11 cellular contexts compared by ENCODE assay signal in the genomic region with DNA sequence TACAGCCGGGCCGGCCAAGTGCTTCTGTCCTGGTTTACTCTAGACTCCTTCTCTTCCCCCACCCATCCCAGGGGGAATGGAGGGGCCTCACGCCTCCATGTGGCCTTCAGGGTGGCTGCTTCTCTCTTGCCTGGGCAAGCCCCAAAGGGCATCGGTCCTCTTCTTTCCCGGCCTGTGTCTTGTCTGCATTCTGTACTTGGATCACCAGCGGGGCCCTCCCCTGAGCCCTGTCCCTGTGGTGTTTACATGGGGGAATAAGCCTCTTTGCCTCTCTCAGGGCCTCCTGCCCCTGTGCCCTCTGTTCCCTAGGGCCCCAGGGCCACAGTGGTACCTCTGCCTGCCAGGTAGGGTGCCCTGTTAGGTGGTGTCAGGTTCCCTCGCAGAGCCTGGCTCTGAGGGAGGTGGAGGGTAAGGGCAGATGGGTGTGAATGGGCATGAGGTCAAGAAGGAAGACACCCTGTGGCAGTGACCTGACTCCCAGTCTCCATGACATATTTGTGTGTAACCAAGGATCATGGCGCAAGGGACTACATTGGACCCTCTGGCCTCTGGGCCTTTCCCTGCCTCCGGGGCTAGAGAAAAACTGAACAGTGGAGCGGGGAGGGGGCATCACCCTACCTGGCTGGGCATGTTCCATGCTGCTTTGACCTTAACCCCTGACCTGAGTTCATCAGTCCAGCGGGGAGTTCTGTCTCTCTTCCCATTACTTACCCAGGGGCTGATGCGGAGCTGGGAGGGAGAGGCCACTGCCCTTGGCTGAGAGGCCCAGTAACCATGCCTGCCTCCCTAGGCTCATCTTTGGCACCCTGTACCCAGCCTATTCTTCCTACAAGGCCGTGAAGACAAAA. TPM values are rescaled to one million over a fixed set of nuclear protein-coding genes. Genes with fewer than 3 reads are reported as not detected.
DNase-seq lines count a peak whose midpoint lies in the region; ATAC-seq and TF ChIP-seq lines count a peak whose summit lies in the region.
"Had no signal": no experiment of that assay in that cellular context is flagged by ENCODE, and none has a peak within 500 bp of the region (broad histone marks: within the 10 kb centered on the region; RNA-seq: fewer than 3 reads in every experiment).

No MANE protein-coding gene starts in this region.

- TF ChIP-seq CTCF in right atrium auricular region (IDR thresholded peaks at IDR 0.05) (no peak), left ventricle myocardium inferior (IDR thresholded peaks at IDR 0.05; ENCODE audit: borderline replicate concordance) (no peak), transverse colon (IDR thresholded peaks at IDR 0.05) (no peak)

- H3K4me1 Mint-ChIP-seq in activated T-helper 17 cell treated with anti-CD3 and anti-CD28 coated beads, Interleukin-2, amount 50 U/mL, for 72 hours = no peaks in the 10 kb centered on the region
- peaks cover 13% of the 10 kb centered on the region for H3K4me1 Mint-ChIP-seq in memory B cell

- H3K4me1 ChIP-seq in right atrium auricular region (peaks cover 0 to 24% of the 10 kb centered on the region in 2 donors), left ventricle myocardium inferior (peaks cover 44% of the 10 kb centered on the region), transverse colon (peaks cover 4 to 17% (median 14%) of the 10 kb centered on the region in 4 donors)

- peak overlapping the region; percentile 67 for H3K4me3 Mint-ChIP-seq in activated T-helper 17 cell treated with anti-CD3 and anti-CD28 coated beads, Interleukin-2, amount 50 U/mL, for 72 hours
- peak overlapping the region; percentile 49 for H3K4me3 Mint-ChIP-seq in memory B cell

- H3K27me3 Mint-ChIP-seq in activated T-helper 17 cell treated with anti-CD3 and anti-CD28 coated beads, Interleukin-2, amount 50 U/mL, for 72 hours = peaks cover 4% of the 10 kb centered on the region
- peaks cover 4% of the 10 kb centered on the region for H3K27me3 Mint-ChIP-seq in memory B cell

- intact Hi-C loops in left ventricle myocardium inferior (cut with micrococcal nuclease) = no loop called here
- intact Hi-C loops in transverse colon (cut with DNase I; ENCODE audit: low total_unique reads) = no loop called here

- no peak for TF ChIP-seq EP300 in transverse colon (IDR thresholded peaks at IDR 0.05; ENCODE audit: low read depth)

- peak overlapping the region in 1 of 2 donors; percentile 55 for H3K4me3 ChIP-seq in right atrium auricular region
- no peak overlapping the region for H3K4me3 ChIP-seq in left ventricle myocardium inferior
- no peak overlapping the region for H3K4me3 ChIP-seq in transverse colon

- H3K27ac ChIP-seq in right atrium auricular region = peak overlapping the region; percentile 55 to 69
- H3K27ac ChIP-seq in left ventricle myocardium inferior (replicated peaks) = no peak overlapping the region
- H3K27ac ChIP-seq in transverse colon = peak overlapping the region; percentile 12 to 75 (median 64)

- TF ChIP-seq POLR2A in transverse colon (IDR thresholded peaks at IDR 0.05) = no peak

- H3K36me3 ChIP-seq in right atrium auricular region (peaks cover 4% of the 10 kb centered on the region), left ventricle myocardium inferior (peaks cover 12% of the 10 kb centered on the region), transverse colon (peaks cover 0 to 12% (median 6%) of the 10 kb centered on the region in 4 donors)

- H3K9me3 Mint-ChIP-seq in activated T-helper 17 cell treated with anti-CD3 and anti-CD28 coated beads, Interleukin-2, amount 50 U/mL, for 72 hours = no peaks in the 10 kb centered on the region
- no peaks in the 10 kb centered on the region for H3K9me3 Mint-ChIP-seq in memory B cell

- DNase-seq in right atrium auricular region (ENCODE audit: low spot score) = no peak
- DNase-seq in left ventricle myocardium inferior = no peak
- no peak for DNase-seq in memory B cell (ENCODE audit: low spot score in 2 of 2)
- DNase-seq in transverse colon = no peak
- DNase-seq in NCI-H2227 treated with DMSO at 0.1 percent for 48 hours (lab: John Stamatoyannopoulos, UW) = no peak
- no peak for DNase-seq in NCI-H2171 (lab: John Stamatoyannopoulos, UW)
- no peak for DNase-seq in NCI-H128 (lab: John Stamatoyannopoulos, UW; ENCODE audit: unreplicated experiment)
- DNase-seq: central memory CD4-positive, alpha-beta T cell; stimulated activated CD4-positive, alpha-beta T cell treated with anti-CD3 and anti-CD28 coated beads, Interleukin-12 subunit alpha, Interleukin-12 subunit beta, amount 100 ng/mL, for 4 hours; stimulated activated naive CD4-positive, alpha-beta T cell had no signal

- peak overlapping the region; percentile 39 for H3K27ac Mint-ChIP-seq in activated T-helper 17 cell treated with anti-CD3 and anti-CD28 coated beads, Interleukin-2, amount 50 U/mL, for 72 hours
- H3K27ac Mint-ChIP-seq in memory B cell = no peak overlapping the region

- WGBS in transverse colon (ENCODE audit: low coverage in 1 of 2), 2 donors = 85% methylated on average over 13 of the region's 13 CpGs; no CpG with 5 or more reads in 1 of the 2 donors

- H3K27me3 ChIP-seq in right atrium auricular region = no peaks in the 10 kb centered on the region
- H3K27me3 ChIP-seq in left ventricle myocardium inferior (ENCODE audit: low read depth) = no peaks in the 10 kb centered on the region
- peaks cover 13% of the 10 kb centered on the region for H3K27me3 ChIP-seq in transverse colon

- in situ Hi-C loops in transverse colon (cut with MboI; ENCODE audit: low pct_ligation_motif_present in 1 of 4, low pct_unique_long_range_greater_than_20kb in 1 of 4, low sequenced_read_pairs in 3 of 4) = no loop called here

- ATAC-seq in activated T-helper 17 cell treated with anti-CD3 and anti-CD28 coated beads, Interleukin-2, amount 50 U/mL, for 72 hours (replicated peaks) = no peak
- no peak for ATAC-seq in memory B cell (ENCODE audit: low read depth)

- no peaks in the 10 kb centered on the region for H3K9me3 ChIP-seq in right atrium auricular region
- no peaks in the 10 kb centered on the region for H3K9me3 ChIP-seq in left ventricle myocardium inferior (replicated peaks)
- H3K9me3 ChIP-seq in transverse colon = no peaks in the 10 kb centered on the region

- H3K36me3 Mint-ChIP-seq in activated T-helper 17 cell treated with anti-CD3 and anti-CD28 coated beads, Interleukin-2, amount 50 U/mL, for 72 hours (ENCODE audit: low read depth) = peaks cover 11% of the 10 kb centered on the region
- peaks cover 5% of the 10 kb centered on the region for H3K36me3 Mint-ChIP-seq in memory B cell

RNA-seq across cellular contexts. Expression of a gene that starts 1.6 kb away (rescaled TPM):
- total RNA-seq in right atrium auricular region (10 to 100 TPM; 27.5 to 28.4 TPM), left ventricle myocardium inferior (6.6 TPM), transverse colon (1 to 10 TPM; 2.9 to 6.4 (median 4.8) TPM)
- 1 to 10 TPM; 2.0 TPM for total RNA-seq in activated T-helper 17 cell treated with anti-CD3 and anti-CD28 coated beads, Interleukin-2, amount 50 U/mL, for 72 hours

RNA-seq across cellular contexts. Expression of a gene that starts 24.8 kb away (rescaled TPM):
- total RNA-seq in right atrium auricular region = 10 to 100 TPM; 17.3 to 73.0 TPM
- 7.8 TPM for total RNA-seq in left ventricle myocardium inferior
- 10 to 100 TPM; 14.0 to 77.6 TPM for total RNA-seq in activated T-helper 17 cell treated with anti-CD3 and anti-CD28 coated beads, Interleukin-2, amount 50 U/mL, for 72 hours
- total RNA-seq in transverse colon = 10 to 100 TPM; 56.0 to 69.9 (median 65.0) TPM
